9 cellular contexts compared by ENCODE assay signal in the genomic region with DNA sequence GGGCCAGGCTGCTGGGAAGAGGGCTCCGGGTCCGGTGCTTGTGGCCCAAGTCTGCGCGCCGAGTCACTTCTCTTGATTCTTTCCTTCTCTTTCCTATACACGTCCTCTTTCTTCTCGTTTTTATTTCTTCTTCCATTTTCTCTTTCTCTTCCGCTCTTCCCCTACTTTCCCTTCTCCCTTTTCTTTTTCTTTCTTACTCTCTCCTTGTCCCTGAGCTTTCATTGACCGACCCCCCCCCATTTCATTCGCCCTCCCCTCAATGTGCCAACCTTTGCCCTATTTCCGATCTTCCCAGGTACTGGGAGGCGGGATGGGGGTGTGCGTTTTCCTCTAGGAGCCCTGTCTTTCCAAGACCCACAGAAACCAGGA. TPM values are rescaled to one million over a fixed set of nuclear protein-coding genes. Genes with fewer than 3 reads are reported as not detected.
DNase-seq lines count a peak whose midpoint lies in the region; ATAC-seq and TF ChIP-seq lines count a peak whose summit lies in the region.
"Had no signal": no experiment of that assay in that cellular context is flagged by ENCODE, and none has a peak within 500 bp of the region (broad histone marks: within the 10 kb centered on the region; RNA-seq: fewer than 3 reads in every experiment).

No MANE protein-coding gene starts in this region.

- TF ChIP-seq POLR2A in IMR-90 (IDR thresholded peaks at IDR 0.05; ENCODE audit: low read depth, low read length): no peak
- no peak for TF ChIP-seq POLR2A in transverse colon (IDR thresholded peaks at IDR 0.05)

- 11% methylated on average over 5 of the region's 13 CpGs; no CpG with 5 or more reads in 1 of the 2 experiments for whole genome bisulfite sequencing in IMR-90 (ENCODE audit: extremely low coverage in 2 of 2, insufficient read length in 1 of 2), 2 experiments
- WGBS in transverse colon (ENCODE audit: low coverage in 1 of 2), 2 donors: 8 to 19% methylated on average over 10 to 12 of the region's 13 CpGs

- no peak overlapping the region for H2AK9ac ChIP-seq in IMR-90 (replicated peaks; ENCODE audit: low read depth, low read length, poor library complexity)

- no peak overlapping the region for H3K23ac ChIP-seq in IMR-90 (ENCODE audit: low read depth, low read length)

- POLR2A ChIA-PET in IMR-90 (lab: Charles Lee; ENCODE audit: unreplicated experiment): no interaction called here

- no peak overlapping the region for H4K8ac ChIP-seq in IMR-90 (ENCODE audit: low read depth in 2 of 2, low read length in 2 of 2)

- H3K4me3 ChIP-seq in IMR-90 (ENCODE audit: insufficient read depth, low read depth, low read length) (no peak overlapping the region), parathyroid adenoma (ENCODE audit: low read depth, low read length) (no peak overlapping the region), transverse colon (no peak overlapping the region)

- H3K27ac Mint-ChIP-seq in activated CD4-positive, alpha-beta T cell treated with anti-CD3 and anti-CD28 coated beads, Interleukin-2, amount 10 ng/mL, durations not matched to agents 24 days and 14 days: peak overlapping the region; percentile 77
- H3K27ac Mint-ChIP-seq in effector memory CD8-positive, alpha-beta T cell: no peak overlapping the region

- no peak overlapping the region for H4K5ac ChIP-seq in IMR-90 (ENCODE audit: low read depth, low read length)

- H3K4me1 Mint-ChIP-seq in activated CD4-positive, alpha-beta T cell treated with anti-CD3 and anti-CD28 coated beads, Interleukin-2, amount 10 ng/mL, durations not matched to agents 24 days and 14 days: peaks cover 21% of the 10 kb centered on the region
- H3K4me1 Mint-ChIP-seq in effector memory CD8-positive, alpha-beta T cell (ENCODE audit: low read depth in 2 of 2): peaks cover 20 to 23% of the 10 kb centered on the region in 2 donors

- peak overlapping the region; percentile 29 for H2AFZ ChIP-seq in IMR-90 (replicated peaks; ENCODE audit: low read length, poor library complexity)
- H2AFZ ChIP-seq in parathyroid adenoma: no peak overlapping the region

- in situ Hi-C loops in IMR-90 (cut with MboI; ENCODE audit: low sequenced_read_pairs): no loop called here
- in situ Hi-C loops in transverse colon (cut with MboI; ENCODE audit: low pct_ligation_motif_present in 1 of 4, low pct_unique_long_range_greater_than_20kb in 1 of 4, low sequenced_read_pairs in 3 of 4): no loop called here

- H4K20me1 ChIP-seq in IMR-90 (ENCODE audit: insufficient read depth, low read length): no peaks in the 10 kb centered on the region; the same call in 1 of the 2 replicates

- peaks cover 88% of the 10 kb centered on the region for H3K27me3 ChIP-seq in IMR-90 (ENCODE audit: control insufficient read depth, insufficient read depth, low read length)
- H3K27me3 ChIP-seq in parathyroid adenoma (ENCODE audit: control insufficient read depth, insufficient read depth, low read length): peaks cover 5% of the 10 kb centered on the region
- H3K27me3 ChIP-seq in transverse colon: peaks cover 94% of the 10 kb centered on the region

- no peak overlapping the region for H2AK5ac ChIP-seq in IMR-90 (ENCODE audit: low read depth, low read length)

- H3K79me1 ChIP-seq in IMR-90 (ENCODE audit: low read depth in 1 of 2, low read length in 2 of 2): no peaks in the 10 kb centered on the region

- no peak overlapping the region for H3K4ac ChIP-seq in IMR-90 (ENCODE audit: low read depth, low read length)

- no peak overlapping the region for H4K91ac ChIP-seq in IMR-90 (ENCODE audit: insufficient read depth, low read depth, low read length)

- no peak overlapping the region for H2BK5ac ChIP-seq in IMR-90 (ENCODE audit: low read depth, low read length, poor library complexity, severe bottlenecking)

- TF ChIP-seq CTCF in IMR-90 (conservative IDR thresholded peaks at IDR 0.05; ENCODE audit: low read depth, low read length) (no peak), parathyroid adenoma (IDR thresholded peaks at IDR 0.05) (no peak), transverse colon (IDR thresholded peaks at IDR 0.05) (no peak)

- ATAC-seq in IMR-90 (ENCODE audit: low read depth) (no peak), left lobe of liver (no peak)
- no peak for ATAC-seq in effector memory CD8-positive, alpha-beta T cell (replicated peaks)

- H3K36me3 ChIP-seq in IMR-90 (ENCODE audit: control insufficient read depth, insufficient read depth, low read length) (no peaks in the 10 kb centered on the region), parathyroid adenoma (ENCODE audit: control insufficient read depth, insufficient read depth, low read length) (no peaks in the 10 kb centered on the region), transverse colon (no peaks in the 10 kb centered on the region)

- no peak overlapping the region for H3K18ac ChIP-seq in IMR-90 (ENCODE audit: low read depth, low read length)

- intact Hi-C loops in activated CD4-positive, alpha-beta T cell treated with anti-CD3 and anti-CD28 coated beads, Interleukin-2, amount 10 ng/mL, durations not matched to agents 24 days and 14 days (cut with micrococcal nuclease): loop anchor here (5.0 kb wide), 3 partner anchors 365 to 1850 kb away; a partner anchor contains a TSS
- intact Hi-C loops in IMR-90 (cut with micrococcal nuclease) (no loop called here), transverse colon (cut with DNase I; ENCODE audit: low total_unique reads) (no loop called here)

- H2BK15ac ChIP-seq in IMR-90 (ENCODE audit: low read depth, low read length): no peak overlapping the region

- peaks cover 80% of the 10 kb centered on the region for H3K27me3 Mint-ChIP-seq in activated CD4-positive, alpha-beta T cell treated with anti-CD3 and anti-CD28 coated beads, Interleukin-2, amount 10 ng/mL, durations not matched to agents 24 days and 14 days
- H3K27me3 Mint-ChIP-seq in effector memory CD8-positive, alpha-beta T cell: peaks cover 75 to 90% of the 10 kb centered on the region in 2 donors

- no peak overlapping the region for H3K4me2 ChIP-seq in IMR-90 (ENCODE audit: low read depth, low read length)
- H3K4me2 ChIP-seq in parathyroid adenoma (ENCODE audit: low read length): peak overlapping the region; percentile 49

- H3K14ac ChIP-seq in IMR-90 (replicated peaks; ENCODE audit: low read depth, low read length): no peak overlapping the region

- H3K27ac ChIP-seq in IMR-90 (ENCODE audit: insufficient read depth, low read length) (no peak overlapping the region), parathyroid adenoma (no peak overlapping the region), transverse colon (no peak overlapping the region)

- TF ChIP-seq RAD21 in IMR-90 (IDR thresholded peaks at IDR 0.05; ENCODE audit: low read length): no peak

- CTCF ChIA-PET in IMR-90 (lab: Yijun Ruan, JAX): no interaction called here

- no peak overlapping the region for H3K9ac ChIP-seq in IMR-90 (ENCODE audit: low read depth, low read length)
- H3K9ac ChIP-seq in parathyroid adenoma: no peak overlapping the region

- H2BK120ac ChIP-seq in IMR-90 (ENCODE audit: low read depth, low read length): no peak overlapping the region

- TF ChIP-seq EP300 in transverse colon (IDR thresholded peaks at IDR 0.05; ENCODE audit: low read depth): no peak

- peak overlapping the region; percentile 43 for H3K4me3 Mint-ChIP-seq in activated CD4-positive, alpha-beta T cell treated with anti-CD3 and anti-CD28 coated beads, Interleukin-2, amount 10 ng/mL, durations not matched to agents 24 days and 14 days
- peak overlapping the region; percentile 43 to 59 for H3K4me3 Mint-ChIP-seq in effector memory CD8-positive, alpha-beta T cell

- H3K36me3 Mint-ChIP-seq in activated CD4-positive, alpha-beta T cell treated with anti-CD3 and anti-CD28 coated beads, Interleukin-2, amount 10 ng/mL, durations not matched to agents 24 days and 14 days (ENCODE audit: low read depth): peaks cover 10% of the 10 kb centered on the region
- H3K36me3 Mint-ChIP-seq in effector memory CD8-positive, alpha-beta T cell (ENCODE audit: insufficient read depth): peaks cover 3% of the 10 kb centered on the region

- H3K4me1 ChIP-seq in IMR-90 (ENCODE audit: control insufficient read depth, insufficient read depth, low read length): no peaks in the 10 kb centered on the region
- peaks cover 12% of the 10 kb centered on the region for H3K4me1 ChIP-seq in parathyroid adenoma
- peaks cover 8 to 68% (median 44%) of the 10 kb centered on the region in 4 donors for H3K4me1 ChIP-seq in transverse colon

- H3K9me3 ChIP-seq in IMR-90 (ENCODE audit: control insufficient read depth, insufficient read depth, low read length) (no peaks in the 10 kb centered on the region; the same call in 1 of the 2 replicates), parathyroid adenoma (ENCODE audit: control insufficient read depth, low read length) (no peaks in the 10 kb centered on the region), transverse colon (no peaks in the 10 kb centered on the region)

- H3K56ac ChIP-seq in IMR-90 (ENCODE audit: extremely low read depth, insufficient read depth, low read length): no peak overlapping the region

- H3K9me3 Mint-ChIP-seq in activated CD4-positive, alpha-beta T cell treated with anti-CD3 and anti-CD28 coated beads, Interleukin-2, amount 10 ng/mL, durations not matched to agents 24 days and 14 days: peaks cover 18% of the 10 kb centered on the region
- H3K9me3 Mint-ChIP-seq in effector memory CD8-positive, alpha-beta T cell: peaks cover 0 to 2% of the 10 kb centered on the region in 2 donors

- H3K9me1 ChIP-seq in IMR-90 (ENCODE audit: insufficient read depth, low read length): no peaks in the 10 kb centered on the region

- no TSS peak for BruUV-seq in IMR-90 (replicated peaks; lab: Mats Ljungman, UMichigan)

- dilution Hi-C loops in IMR-90 (cut with HindIII; ENCODE audit: low sequenced_read_pairs, unreplicated experiment): no loop called here

- no peak for DNase-seq in activated CD4-positive, alpha-beta T cell treated with anti-CD3 and anti-CD28 coated beads, Interleukin-2, amount 10 ng/mL, durations not matched to agents 24 days and 14 days
- DNase-seq in activated CD4-positive, alpha-beta T cell treated with anti-CD3 and anti-CD28 coated beads, Interleukin-2, amount 50 U/mL, for 48 hours: no peak
- DNase-seq in IMR-90 (no peak), NCI-H69 (lab: John Stamatoyannopoulos, UW) (no peak), transverse colon (no peak), left lobe of liver (ENCODE audit: low spot score) (no peak)
- no peak for DNase-seq in effector memory CD8-positive, alpha-beta T cell
- DNase-seq: activated CD4-positive, CD25-positive, alpha-beta regulatory T cell had no signal

- no peak overlapping the region for H2BK20ac ChIP-seq in IMR-90 (ENCODE audit: low read depth, low read length)

- H3K79me2 ChIP-seq in parathyroid adenoma: no peaks in the 10 kb centered on the region

RNA-seq across cellular contexts. Expression of a gene that starts 1.8 kb away (rescaled TPM):
- not detected in 2 replicates for total RNA-seq in activated CD4-positive, alpha-beta T cell treated with anti-CD3 and anti-CD28 coated beads, Interleukin-2, amount 10 ng/mL, durations not matched to agents 24 days and 14 days
- total RNA-seq in IMR-90 (2012; rRNA removed) (under 0.01 TPM in 2 replicates), transverse colon (under 1 TPM in 2 of 4 donors, not detected in 2; 0.14 to 0.48 TPM), left lobe of liver (20.5 TPM)
- polyA plus RNA-seq in IMR-90 (2012; rRNA removed): 0.01 and 0.02 TPM in 2 replicates
- polyA plus RNA-seq in IMR-90 (2012; cell fraction: cytosol; rRNA removed): not detected in 2 replicates
- polyA plus RNA-seq in IMR-90 (2012; cell fraction: nucleus; rRNA removed; ENCODE audit: low replicate concordance): 0.01 TPM in 2 replicates

Comparison
In these comparisons a context has a peak if more than half of its experiments do, and no peak if none do; other contexts are left out.
1. RNA of a gene that starts 1.8 kb away (total RNA-seq): 20.5 TPM in left lobe of liver (single experiment); 0.14 to 0.48 TPM in transverse colon, not detected in activated CD4-positive, alpha-beta T cell treated with anti-CD3 and anti-CD28 coated beads, Interleukin-2, amount 10 ng/mL, durations not matched to agents 24 days and 14 days and under 0.01 TPM in IMR-90; every median in the first group is over 10 times any median in the second.